16 cellular contexts compared by ENCODE assay signal in the genomic region with DNA sequence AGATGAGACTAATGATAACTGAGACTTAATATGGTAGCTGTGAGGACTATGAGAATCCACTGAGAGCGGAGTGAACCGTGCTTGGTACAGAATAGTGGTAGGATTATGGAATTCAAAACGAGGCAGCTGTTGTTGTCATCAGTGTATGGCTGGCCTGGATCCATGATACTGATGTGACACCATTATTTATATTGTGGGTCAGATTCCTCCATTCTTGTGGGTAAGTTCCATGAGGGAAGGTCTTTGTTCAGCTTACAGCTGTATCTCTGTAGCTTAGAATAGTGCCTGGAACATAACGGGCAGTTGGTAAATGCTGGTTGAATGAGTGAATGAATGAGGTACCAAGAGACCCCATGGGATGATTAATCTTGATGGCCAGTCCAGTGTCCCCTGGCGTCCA.
"Had no signal": no experiment of that assay in that cellular context is flagged by ENCODE, and none has a peak within 500 bp of the region (broad histone marks: within the 10 kb centered on the region; RNA-seq: fewer than 3 reads in every experiment).

No MANE protein-coding gene starts in this region.

- ATAC-seq: natural killer cell treated with Interleukin-12 subunit alpha and Interleukin-12 subunit beta and Interleukin-15 and Interleukin-18, amount 100 ng/mL, for 72 hours; stimulated activated naive CD8-positive, alpha-beta T cell treated with anti-CD3 and anti-CD28 coated beads, Interleukin-15, Interleukin-2, amounts not matched to agents 100 U/mL and 50 U/mL, for 24 hours; upper lobe of right lung had no signal

- H3K27ac Mint-ChIP-seq: activated CD4-positive, alpha-beta T cell treated with anti-CD3 and anti-CD28 coated beads, Interleukin-2, amount 10 ng/mL, durations not matched to agents 7 days and 5 days; activated naive CD8-positive, alpha-beta T cell treated with anti-CD3 and anti-CD28 coated beads for 36 hours; activated T-helper 1 cell treated with anti-CD3 and anti-CD28 coated beads, Interleukin-12 subunit alpha, Interleukin-12 subunit beta, Interleukin-2, Interleukin-4 antibody, amounts not matched to agents 30 ng/mL and 10 ng/mL and 1 ng/mL, durations not matched to agents 14 hours and 24 hours and 36 hours; natural killer cell treated with Interleukin-12 subunit alpha and Interleukin-12 subunit beta and Interleukin-15 and Interleukin-18, amount 100 ng/mL, for 72 hours; T-helper 2 cell treated with Interferon-gamma antibody and Interleukin-4, amounts not matched to agents 5 μg/mL and 100 μg/mL, for 36 hours had no signal

- H3K4me1 ChIP-seq: breast epithelium had no signal

- DNase-seq: activated CD4-positive, alpha-beta T cell treated with anti-CD3 and anti-CD28 coated beads, Interleukin-2, amount 10 ng/mL, durations not matched to agents 7 days and 5 days; activated naive CD8-positive, alpha-beta T cell treated with anti-CD3 and anti-CD28 coated beads for 36 hours; dermis blood vessel endothelial cell; left ventricle myocardium inferior; small intestine; stimulated activated CD4-positive, alpha-beta T cell treated with anti-CD3 and anti-CD28 coated beads, Interleukin-4, amount 100 ng/mL, for 4 hours; stimulated activated CD8-positive, alpha-beta memory T cell treated with anti-CD3 and anti-CD28 coated beads, Interleukin-4, amount 100 ng/mL, for 48 hours; stimulated activated naive CD8-positive, alpha-beta T cell treated with anti-CD3 and anti-CD28 coated beads, Interleukin-15, Interleukin-2, amounts not matched to agents 100 U/mL and 50 U/mL, for 24 hours; upper lobe of right lung had no signal

- H3K36me3 Mint-ChIP-seq: activated naive CD8-positive, alpha-beta T cell treated with anti-CD3 and anti-CD28 coated beads for 36 hours; natural killer cell treated with Interleukin-12 subunit alpha and Interleukin-12 subunit beta and Interleukin-15 and Interleukin-18, amount 100 ng/mL, for 72 hours had no signal

- H3K27me3 ChIP-seq: breast epithelium, right atrium auricular region, upper lobe of right lung had no signal

- H3K9me3 ChIP-seq: breast epithelium, left ventricle myocardium inferior, right atrium auricular region, thoracic aorta, upper lobe of right lung had no signal

- H3K27ac ChIP-seq: breast epithelium, left ventricle myocardium inferior, right atrium auricular region, thoracic aorta, upper lobe of right lung had no signal

- H3K27me3 Mint-ChIP-seq: activated naive CD8-positive, alpha-beta T cell treated with anti-CD3 and anti-CD28 coated beads for 36 hours had no signal

- H3K36me3 ChIP-seq: breast epithelium, left ventricle myocardium inferior, right atrium auricular region, thoracic aorta, upper lobe of right lung had no signal

- H3K9me3 Mint-ChIP-seq: activated CD4-positive, alpha-beta T cell treated with anti-CD3 and anti-CD28 coated beads, Interleukin-2, amount 10 ng/mL, durations not matched to agents 7 days and 5 days; activated naive CD8-positive, alpha-beta T cell treated with anti-CD3 and anti-CD28 coated beads for 36 hours; activated T-helper 1 cell treated with anti-CD3 and anti-CD28 coated beads, Interleukin-12 subunit alpha, Interleukin-12 subunit beta, Interleukin-2, Interleukin-4 antibody, amounts not matched to agents 30 ng/mL and 10 ng/mL and 1 ng/mL, durations not matched to agents 14 hours and 24 hours and 36 hours; natural killer cell treated with Interleukin-12 subunit alpha and Interleukin-12 subunit beta and Interleukin-15 and Interleukin-18, amount 100 ng/mL, for 72 hours; T-helper 2 cell treated with Interferon-gamma antibody and Interleukin-4, amounts not matched to agents 5 μg/mL and 100 μg/mL, for 36 hours had no signal

- H3K4me3 Mint-ChIP-seq: activated CD4-positive, alpha-beta T cell treated with anti-CD3 and anti-CD28 coated beads, Interleukin-2, amount 10 ng/mL, durations not matched to agents 7 days and 5 days; activated naive CD8-positive, alpha-beta T cell treated with anti-CD3 and anti-CD28 coated beads for 36 hours; activated T-helper 1 cell treated with anti-CD3 and anti-CD28 coated beads, Interleukin-12 subunit alpha, Interleukin-12 subunit beta, Interleukin-2, Interleukin-4 antibody, amounts not matched to agents 30 ng/mL and 10 ng/mL and 1 ng/mL, durations not matched to agents 14 hours and 24 hours and 36 hours; natural killer cell treated with Interleukin-12 subunit alpha and Interleukin-12 subunit beta and Interleukin-15 and Interleukin-18, amount 100 ng/mL, for 72 hours; T-helper 2 cell treated with Interferon-gamma antibody and Interleukin-4, amounts not matched to agents 5 μg/mL and 100 μg/mL, for 36 hours had no signal

- FAIRE-seq: keratinocyte, small intestine had no signal

- H3K4me3 ChIP-seq: breast epithelium, left ventricle myocardium inferior, right atrium auricular region, thoracic aorta, upper lobe of right lung had no signal
